ENCODE assay signal across 1 cellular context in the genomic region with DNA sequence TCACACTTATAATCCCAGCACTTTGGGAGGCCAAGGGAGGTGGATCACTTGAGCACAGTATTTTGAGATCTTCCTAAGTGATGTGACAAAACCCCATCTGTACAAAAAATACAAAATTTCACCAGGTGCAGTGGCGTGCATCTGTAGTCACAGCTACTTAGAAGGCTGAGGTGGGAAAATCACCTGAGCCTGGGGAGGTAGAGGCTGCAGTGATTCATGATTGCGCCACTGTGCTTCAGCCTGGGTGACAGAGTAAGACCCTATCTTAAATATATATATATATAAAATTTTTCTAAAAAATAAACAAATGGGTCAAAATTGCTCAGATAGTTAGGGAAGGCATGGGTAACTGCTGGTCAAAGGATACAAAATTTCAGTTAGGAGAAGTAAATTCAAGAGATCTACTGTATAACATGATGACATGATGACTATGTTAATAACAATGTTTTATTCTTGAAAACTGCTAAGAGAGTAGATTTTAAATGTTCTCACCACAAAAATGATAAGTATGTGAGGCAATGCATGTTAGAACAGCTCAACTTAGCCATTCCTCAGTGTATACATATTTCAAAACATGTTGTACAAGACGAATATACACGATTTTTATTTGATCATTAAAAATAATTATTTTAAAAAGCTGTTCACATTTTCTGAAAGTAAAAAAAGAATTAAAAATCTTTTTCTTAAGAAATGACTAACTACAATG.
TF ChIP-seq lines count a peak whose summit lies in the region.

No MANE protein-coding gene starts in this region.

TF ChIP-seq in SK-N-SH, 30 proteins besides CTCF, POLR2A, EP300 and RAD21:
- TF ChIP-seq SMC3 (IDR thresholded peaks at IDR 0.05; ENCODE audit: low read depth, low read length) (no peak), TCF12 (IDR thresholded peaks at IDR 0.05) (no peak), RXRA (IDR thresholded peaks at IDR 0.05; ENCODE audit: borderline replicate concordance, low read depth) (no peak), MXI1 (IDR thresholded peaks at IDR 0.05; ENCODE audit: low read depth, low read length) (no peak), FOXM1 (IDR thresholded peaks at IDR 0.05; ENCODE audit: low read depth) (no peak), MEF2A (IDR thresholded peaks at IDR 0.05; ENCODE audit: borderline replicate concordance, low read depth) (no peak), YY1 (IDR thresholded peaks at IDR 0.05; ENCODE audit: low read depth) (no peak), POLR2AphosphoS5 (IDR thresholded peaks at IDR 0.05; ENCODE audit: low read depth, low read length) (no peak), USF2 (IDR thresholded peaks at IDR 0.05; ENCODE audit: borderline replicate concordance, low read depth, low read length) (no peak), SIN3A (IDR thresholded peaks at IDR 0.05; ENCODE audit: borderline replicate concordance, low read depth, low read length) (no peak), USF1 (IDR thresholded peaks at IDR 0.05; ENCODE audit: borderline replicate concordance, low read depth) (no peak), ZBTB33 (IDR thresholded peaks at IDR 0.05; ENCODE audit: borderline replicate concordance, low read depth) (no peak), JUND (IDR thresholded peaks at IDR 0.05) (no peak), EZH2phosphoT487 (IDR thresholded peaks at IDR 0.05; ENCODE audit: borderline replicate concordance, low read depth) (no peak), CHD2 (IDR thresholded peaks at IDR 0.05; ENCODE audit: low read length, partially characterized antibody) (no peak)
TF ChIP-seq in SK-N-SH: peak in this region for 0.
